Comparison of ENCODE assay signal across 21 cellular contexts in the genomic region with DNA sequence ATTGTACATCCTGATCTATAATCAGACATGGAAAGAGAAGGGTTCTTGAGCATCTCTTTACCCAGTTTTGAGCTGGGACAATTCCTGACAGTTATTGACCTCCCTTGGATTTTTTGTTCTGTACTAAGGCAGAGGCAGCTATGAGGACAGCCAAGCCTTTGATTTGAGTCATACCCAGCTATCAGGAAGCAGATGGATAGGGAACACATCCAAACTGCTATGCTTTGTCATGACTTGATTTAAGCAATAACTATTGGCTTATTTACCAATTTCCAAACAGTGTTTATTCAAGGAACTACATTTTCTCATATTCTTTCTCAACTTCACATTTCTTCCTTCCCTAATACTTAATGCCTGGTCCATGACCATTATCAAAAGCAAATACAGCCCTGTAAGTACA.
A peak's percentile ranks its signal among the peaks of the same experiment; 100 is the strongest.
DNase-seq lines count a peak whose midpoint lies in the region; ATAC-seq and TF ChIP-seq lines count a peak whose summit lies in the region.
"Had no signal": no experiment of that assay in that cellular context is flagged by ENCODE, and none has a peak within 500 bp of the region (broad histone marks: within the 10 kb centered on the region; RNA-seq: fewer than 3 reads in every experiment).

No MANE protein-coding gene starts in this region.

- H3K4me1 ChIP-seq in mucosa of descending colon (ENCODE audit: low read depth) (no peaks in the 10 kb centered on the region), stomach (no peaks in the 10 kb centered on the region), mammary epithelial cell (ENCODE audit: insufficient read depth, low read length) (no peaks in the 10 kb centered on the region)

- H3K79me2 ChIP-seq in mammary epithelial cell (ENCODE audit: insufficient read depth, low read length) = no peaks in the 10 kb centered on the region

- in situ Hi-C loops in mammary epithelial cell (cut with MboI; ENCODE audit: low sequenced_read_pairs in 2 of 2) = no loop called here

- no peak for TF ChIP-seq POLR2A in stomach (IDR thresholded peaks at IDR 0.05)

- no peaks in the 10 kb centered on the region for H3K9me3 ChIP-seq in MG63
- H3K9me3 ChIP-seq in mucosa of descending colon = no peaks in the 10 kb centered on the region
- H3K9me3 ChIP-seq in stomach = no peaks in the 10 kb centered on the region
- H3K9me3 ChIP-seq in mammary epithelial cell (replicated peaks; ENCODE audit: insufficient read depth, low read length) = no peaks in the 10 kb centered on the region

- H3K27ac ChIP-seq in stomach = no peak overlapping the region
- no peak overlapping the region for H3K27ac ChIP-seq in mammary epithelial cell (ENCODE audit: insufficient read depth, low read depth, low read length)
- H3K27ac ChIP-seq: SK-N-MC had no signal

- H3K9ac ChIP-seq in mammary epithelial cell (ENCODE audit: insufficient read depth, low read length) = no peak overlapping the region

- intact Hi-C loops in mucosa of descending colon (cut with DNase I, micrococcal nuclease) (no loop called here), Right ventricle myocardium superior (cut with DNase I) (no loop called here), stomach (cut with DNase I; ENCODE audit: low total_unique reads) (loop anchor here (5.0 kb wide), 1 partner anchor 321 kb away; no protein-coding TSS in a partner anchor), mammary epithelial cell (cut with micrococcal nuclease) (no loop called here)

- no peak overlapping the region for H3K4me3 ChIP-seq in MG63
- no peak overlapping the region for H3K4me3 ChIP-seq in epithelial cell of esophagus (ENCODE audit: low read length)
- no peak overlapping the region for H3K4me3 ChIP-seq in mucosa of descending colon
- H3K4me3 ChIP-seq in stomach = no peak overlapping the region
- H3K4me3 ChIP-seq in mammary epithelial cell (replicated peaks in 1 of 3; ENCODE audit: insufficient read depth in 1 of 3, low read depth in 2 of 3, low read length in 3 of 3) = no peak overlapping the region
- H3K4me3 ChIP-seq: SK-N-MC had no signal

- no peak for TF ChIP-seq EP300 in stomach (IDR thresholded peaks at IDR 0.05)

- DNase-seq in MG63 (peak; percentile 26), epithelial cell of esophagus (ENCODE audit: low read depth) (peak; percentile 35), mucosa of descending colon (no peak), Right ventricle myocardium superior (no peak), stomach (no peak), mammary epithelial cell (no peak)
- DNase-seq: C1 segment of cervical spinal cord; CD8-positive, alpha-beta memory T cell; DMS53; GDM1; Kasumi-1; NCI-H1417; NCI-H1694 treated with DMSO at 0.1 percent for 48 hours; NCI-H2081 treated with DMSO at 0.1 percent for 48 hours; NCI-H2171 treated with DMSO at 0.1 percent for 48 hours; NCI-H524 treated with DMSO at 0.1 percent for 48 hours; OCI-M1; SHP77 treated with DMSO at 0.1 percent for 48 hours; SW 1271 had no signal

- peak; percentile 55 for ATAC-seq in mucosa of descending colon
- ATAC-seq in HG02798 (IDR thresholded peaks at IDR 0.05; ENCODE audit: poor library complexity, unreplicated experiment) = no peak
- ATAC-seq in Right ventricle myocardium superior (ENCODE audit: poor library complexity) = no peak

- no TSS peak for BruUV-seq in mammary epithelial cell (replicated peaks; lab: Mats Ljungman, UMichigan)

- H4K20me1 ChIP-seq in mammary epithelial cell (ENCODE audit: insufficient read depth, low read length) = no peaks in the 10 kb centered on the region

- dilution Hi-C loops in mammary epithelial cell (cut with HindIII; ENCODE audit: low sequenced_read_pairs) = no loop called here

- H3K27me3 ChIP-seq in MG63 = no peaks in the 10 kb centered on the region
- H3K27me3 ChIP-seq in stomach = no peaks in the 10 kb centered on the region
- H3K27me3 ChIP-seq in mammary epithelial cell (ENCODE audit: insufficient read depth, low read length) = no peaks in the 10 kb centered on the region

- CTCF ChIA-PET in mammary epithelial cell (lab: Charles Lee; ENCODE audit: low non-redundant PET) = no interaction called here

- no peak overlapping the region for H3K4me2 ChIP-seq in mammary epithelial cell (ENCODE audit: insufficient read depth, low read depth, low read length)

- H3K36me3 ChIP-seq in MG63 (no peaks in the 10 kb centered on the region), mucosa of descending colon (ENCODE audit: low read depth) (no peaks in the 10 kb centered on the region), stomach (no peaks in the 10 kb centered on the region), mammary epithelial cell (ENCODE audit: insufficient read depth, low read length) (no peaks in the 10 kb centered on the region)

- no peak overlapping the region for H2AFZ ChIP-seq in mammary epithelial cell (ENCODE audit: low read depth, low read length)

- TF ChIP-seq CTCF in epithelial cell of esophagus (IDR thresholded peaks at IDR 0.05; ENCODE audit: insufficient read depth, low read depth, low read length, missing control alignments) (no peak), mucosa of descending colon (IDR thresholded peaks at IDR 0.05) (no peak), stomach (IDR thresholded peaks at IDR 0.05) (no peak), mammary epithelial cell (conservative IDR thresholded peaks at IDR 0.05 in 1 of 2, IDR thresholded peaks at IDR 0.05 in 1 of 2; ENCODE audit: extremely low read depth in 1 of 2, insufficient read depth in 1 of 2, low read depth in 1 of 2, low read length in 2 of 2) (no peak)

Comparison
In these comparisons a context has a peak if more than half of its experiments do, and no peak if none do; other contexts are left out.
1. DNase-seq: peak in MG63 (single experiment) and epithelial cell of esophagus (single experiment); none in mucosa of descending colon (0 of 3), Right ventricle myocardium superior (single experiment), stomach (single experiment) and mammary epithelial cell (single experiment).